In the genomic region with DNA sequence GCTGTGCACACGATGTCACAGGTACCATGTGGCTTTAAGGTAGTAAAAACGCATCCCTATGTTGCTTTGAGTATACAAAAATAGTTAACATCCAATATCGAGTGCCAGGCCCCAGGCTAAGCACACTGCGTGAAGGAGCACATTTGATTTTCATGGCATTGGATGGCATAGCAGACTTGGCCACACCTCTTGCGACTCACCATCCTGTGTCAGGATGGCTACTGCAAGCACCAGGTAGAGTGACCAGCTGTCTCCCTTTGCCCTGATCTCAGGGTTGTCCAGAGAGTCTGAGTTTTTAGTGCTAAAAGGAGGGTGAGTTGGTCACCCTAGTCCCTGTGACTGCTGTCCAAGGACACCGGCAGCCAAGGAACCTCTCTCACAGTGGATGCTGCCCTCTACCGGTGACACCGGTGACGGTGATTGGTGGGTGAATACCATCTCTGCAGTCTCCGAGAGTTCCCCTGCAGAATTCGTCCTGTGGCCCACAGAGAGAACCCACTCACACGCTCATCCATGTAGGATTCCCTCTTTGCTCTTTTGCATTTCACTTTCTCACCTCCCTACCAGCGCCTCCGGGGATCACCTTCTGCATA, we compare ENCODE assay signal across 16 cellular contexts.
DNase-seq lines count a peak whose midpoint lies in the region; ATAC-seq and TF ChIP-seq lines count a peak whose summit lies in the region.
"Had no signal": no experiment of that assay in that cellular context is flagged by ENCODE, and none has a peak within 500 bp of the region (broad histone marks: within the 10 kb centered on the region; RNA-seq: fewer than 3 reads in every experiment).

No MANE protein-coding gene starts in this region.

- intact Hi-C loops in adrenal gland (cut with DNase I) = no loop called here
- intact Hi-C loops in left cardiac atrium (cut with DNase I) = no loop called here
- intact Hi-C loops in psoas muscle (cut with DNase I) = loop anchor here in 1 of 2 donors (10.0 kb wide), 1 partner anchor 174 kb away; no protein-coding TSS in a partner anchor

- no peak for DNase-seq in HFF-Myc (ENCODE audit: extremely low read depth, low read depth)
- peak in 4 of 7 donors; percentile 21 to 55 (median 37) for DNase-seq in adrenal gland
- peak; percentile 29 for DNase-seq in left cardiac atrium
- peak; percentile 37 to 64 for DNase-seq in psoas muscle
- DNase-seq in foreskin fibroblast = no peak
- DNase-seq in OCI-M2 (lab: John Stamatoyannopoulos, UW; ENCODE audit: unreplicated experiment) = no peak
- DNase-seq in HuH-7.5 (ENCODE audit: low spot score) = no peak
- DNase-seq: activated naive CD8-positive, alpha-beta T cell treated with anti-CD3 and anti-CD28 coated beads, Interleukin-2, amount 10 ng/mL, durations not matched to agents 7 days and 5 days; COR-L47; dermis blood vessel endothelial cell; KBM-7; NCI-H2107; retina; T-helper 17 cell had no signal

- H3K4me3 ChIP-seq in HFF-Myc (replicated peaks; ENCODE audit: low read depth, low read length) (no peak overlapping the region), adrenal gland (no peak overlapping the region), psoas muscle (no peak overlapping the region), foreskin fibroblast (ENCODE audit: low read depth in 1 of 2, low read length in 2 of 2) (no peak overlapping the region)

- H3K27ac ChIP-seq in adrenal gland (no peak overlapping the region), psoas muscle (no peak overlapping the region)

- peaks cover 5 to 27% of the 10 kb centered on the region in 2 donors for H3K4me1 ChIP-seq in adrenal gland (replicated peaks in 1 of 2)
- no peaks in the 10 kb centered on the region for H3K4me1 ChIP-seq in psoas muscle

- H3K36me3 ChIP-seq in adrenal gland (replicated peaks in 1 of 2) = no peaks in the 10 kb centered on the region
- no peaks in the 10 kb centered on the region for H3K36me3 ChIP-seq in psoas muscle (ENCODE audit: insufficient read depth in 1 of 2, low read depth in 1 of 2)

- peak in 1 of 2 donors; percentile 14 for ATAC-seq in left cardiac atrium
- peak; percentile 51 to 91 (median 86) for ATAC-seq in psoas muscle
- ATAC-seq in GM21825 (IDR thresholded peaks at IDR 0.05; ENCODE audit: unreplicated experiment) = no peak
- ATAC-seq: HCT116, T-helper 17 cell had no signal

- TF ChIP-seq POLR2A in adrenal gland (IDR thresholded peaks at IDR 0.05) = no peak

- WGBS in adrenal gland, 4 donors = 79 to 92% (median 87%) methylated on average over 12 to 14 of the region's 14 CpGs
- WGBS in psoas muscle, 3 donors = 78 to 80% (median 79%) methylated on average over 14 of the region's 14 CpGs

- no peaks in the 10 kb centered on the region for H3K27me3 ChIP-seq in adrenal gland
- no peaks in the 10 kb centered on the region for H3K27me3 ChIP-seq in psoas muscle (ENCODE audit: insufficient read depth in 3 of 3, low read length in 2 of 3)

- TF ChIP-seq CTCF in HFF-Myc (IDR thresholded peaks at IDR 0.05; ENCODE audit: low read depth, low read length, missing control alignments) = peak; percentile 44
- TF ChIP-seq CTCF in adrenal gland (IDR thresholded peaks at IDR 0.05) = no peak
- TF ChIP-seq CTCF in psoas muscle (IDR thresholded peaks at IDR 0.05) = peak; percentile 42
- no peak for TF ChIP-seq CTCF in foreskin fibroblast (IDR thresholded peaks at IDR 0.05; ENCODE audit: low read depth, low read length)

- H3K9me3 ChIP-seq in adrenal gland (replicated peaks in 1 of 3) (no peaks in the 10 kb centered on the region), psoas muscle (no peaks in the 10 kb centered on the region)

Comparison
In these comparisons a context has a peak if more than half of its experiments do, and no peak if none do; other contexts are left out.
1. DNase-seq: peak in adrenal gland (4 of 7), left cardiac atrium (single experiment) and psoas muscle (2 of 2); none in HFF-Myc (single experiment), foreskin fibroblast (0 of 2), OCI-M2 (single experiment) and HuH-7.5 (single experiment).
2. CTCF ChIP-seq: peak in HFF-Myc (single experiment) and psoas muscle (single experiment); none in adrenal gland (0 of 6) and foreskin fibroblast (single experiment).